In the genomic region with DNA sequence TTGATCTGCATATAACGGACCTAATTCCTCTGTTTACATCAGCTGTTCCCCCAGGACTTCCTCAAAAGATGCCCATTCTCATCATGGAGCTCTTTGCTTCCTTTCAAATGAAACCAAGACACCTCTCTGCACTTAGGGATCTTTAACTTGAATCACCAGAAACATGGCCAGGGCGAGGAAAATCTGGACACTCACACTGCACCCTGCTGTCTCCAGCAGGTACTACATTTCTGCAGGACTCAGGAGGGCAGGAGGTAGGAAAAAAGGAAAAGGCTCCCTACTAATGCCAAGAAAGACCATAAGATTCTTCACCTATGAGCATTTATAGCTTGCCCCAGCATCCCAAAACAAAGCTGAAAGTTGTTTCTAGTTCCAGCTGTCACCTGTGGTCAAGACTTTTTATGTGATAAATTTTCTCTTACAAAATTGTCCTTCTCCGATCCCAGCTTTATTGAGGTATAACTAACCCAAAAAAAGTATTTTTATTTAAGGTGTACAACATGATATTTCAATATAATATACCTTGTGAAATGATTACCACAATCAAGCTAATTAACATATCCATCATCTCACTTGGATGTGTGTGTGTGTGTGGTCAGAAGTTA, we compare ENCODE assay signal across 8 cellular contexts.
DNase-seq lines count a peak whose midpoint lies in the region; ATAC-seq and TF ChIP-seq lines count a peak whose summit lies in the region.

No MANE protein-coding gene starts in this region.

- H3K4me1 Mint-ChIP-seq in activated CD4-positive, alpha-beta T cell treated with anti-CD3 and anti-CD28 coated beads, Interleukin-2, amount 10 ng/mL, durations not matched to agents 7 days and 5 days: no peaks in the 10 kb centered on the region

- H3K27ac Mint-ChIP-seq in activated CD4-positive, alpha-beta T cell treated with anti-CD3 and anti-CD28 coated beads, Interleukin-2, amount 10 ng/mL, durations not matched to agents 7 days and 5 days: no peak overlapping the region

- no peak overlapping the region for H3K23ac ChIP-seq in trophoblast cell (ENCODE audit: low read length)

- no peak overlapping the region for H4K91ac ChIP-seq in trophoblast cell (ENCODE audit: low read depth, low read length)

- no peak overlapping the region for H3K14ac ChIP-seq in trophoblast cell (ENCODE audit: low read length)

- CTCF ChIA-PET in activated CD4-positive, alpha-beta T cell treated with anti-CD3 and anti-CD28 coated beads, Interleukin-2, amount 10 ng/mL, durations not matched to agents 7 days and 5 days (lab: Charles Lee): interaction anchor here (0.5 kb wide), 2 partner anchors 36 to 1039 kb away, joined by 3 read pairs; no protein-coding TSS in a partner anchor

- H3K27ac ChIP-seq in foreskin keratinocyte (no peak overlapping the region), trophoblast cell (ENCODE audit: low read depth, low read length) (no peak overlapping the region)

- H3K18ac ChIP-seq in trophoblast cell (ENCODE audit: low read length): no peak overlapping the region

- H3K27me3 ChIP-seq in foreskin keratinocyte (no peaks in the 10 kb centered on the region), trophoblast cell (ENCODE audit: insufficient read depth, low read length) (no peaks in the 10 kb centered on the region)

- H3K4me1 ChIP-seq in foreskin keratinocyte: no peaks in the 10 kb centered on the region
- H3K4me1 ChIP-seq in trophoblast cell (ENCODE audit: control insufficient read depth in 1 of 2, insufficient read depth in 2 of 2, low read length in 2 of 2): no peaks in the 10 kb centered on the region

- no CpG with 5 or more reads among the region's 3 CpGs for WGBS in trophoblast cell (ENCODE audit: extremely low coverage, insufficient coverage, insufficient read length)

- DNase-seq in NCI-H345 (lab: John Stamatoyannopoulos, UW) (peak; percentile 5), NCI-H345 treated with DMSO at 0.1 percent for 48 hours (lab: John Stamatoyannopoulos, UW; ENCODE audit: unreplicated experiment) (no peak), LHCN-M2 (ENCODE audit: low read depth) (peak; percentile 54), foreskin keratinocyte (peak in 1 of 2 donors; percentile 28), trophoblast cell (peak; percentile 40 to 77)
- DNase-seq in activated CD4-positive, alpha-beta T cell treated with anti-CD3 and anti-CD28 coated beads, Interleukin-2, amount 10 ng/mL, durations not matched to agents 7 days and 5 days: peak; percentile 24
- no peak for DNase-seq in NK-92 treated with Interleukin-12 subunit alpha and Interleukin-12 subunit beta, amount 100 ng/mL, for 24 hours (lab: John Stamatoyannopoulos, UW)

- H3K9me3 Mint-ChIP-seq in activated CD4-positive, alpha-beta T cell treated with anti-CD3 and anti-CD28 coated beads, Interleukin-2, amount 10 ng/mL, durations not matched to agents 7 days and 5 days: no peaks in the 10 kb centered on the region

- no peaks in the 10 kb centered on the region for H3K9me3 ChIP-seq in trophoblast cell (ENCODE audit: insufficient read depth, low read depth, low read length)

- no peak overlapping the region for H2AK5ac ChIP-seq in trophoblast cell (ENCODE audit: low read length)

- H3K4me3 Mint-ChIP-seq in activated CD4-positive, alpha-beta T cell treated with anti-CD3 and anti-CD28 coated beads, Interleukin-2, amount 10 ng/mL, durations not matched to agents 7 days and 5 days: no peak overlapping the region

- no peak overlapping the region for H3K4me3 ChIP-seq in trophoblast cell (ENCODE audit: low read depth, low read length)

- POLR2A ChIA-PET in activated CD4-positive, alpha-beta T cell treated with anti-CD3 and anti-CD28 coated beads, Interleukin-2, amount 10 ng/mL, durations not matched to agents 7 days and 5 days (lab: Charles Lee): no interaction called here

- TF ChIP-seq CTCF in foreskin keratinocyte (conservative IDR thresholded peaks at IDR 0.05): peak; percentile 72

- no peaks in the 10 kb centered on the region for H3K36me3 ChIP-seq in trophoblast cell (ENCODE audit: control insufficient read depth in 1 of 2, insufficient read depth in 2 of 2, low read length in 2 of 2)

- no peak overlapping the region for H4K8ac ChIP-seq in trophoblast cell (ENCODE audit: low read depth, low read length)

- no peaks in the 10 kb centered on the region for H3K79me2 ChIP-seq in trophoblast cell (ENCODE audit: control insufficient read depth, insufficient read depth, low read length, poor library complexity)

- H2AFZ ChIP-seq in trophoblast cell (ENCODE audit: insufficient read depth, low read length, poor library complexity): no peak overlapping the region

- H3K27me3 Mint-ChIP-seq in activated CD4-positive, alpha-beta T cell treated with anti-CD3 and anti-CD28 coated beads, Interleukin-2, amount 10 ng/mL, durations not matched to agents 7 days and 5 days: no peaks in the 10 kb centered on the region

- ATAC-seq in foreskin keratinocyte (peak; percentile 64), GM21576 (IDR thresholded peaks at IDR 0.05; ENCODE audit: unreplicated experiment) (no peak)

- no peak overlapping the region for H3K9ac ChIP-seq in trophoblast cell (ENCODE audit: low read length)

- H2BK12ac ChIP-seq in trophoblast cell (ENCODE audit: low read length): no peak overlapping the region

- H2BK5ac ChIP-seq in trophoblast cell (ENCODE audit: low read depth, low read length, poor library complexity): no peak overlapping the region

- no peak overlapping the region for H4K12ac ChIP-seq in trophoblast cell (ENCODE audit: low read depth, low read length)

- H3K36me3 Mint-ChIP-seq in activated CD4-positive, alpha-beta T cell treated with anti-CD3 and anti-CD28 coated beads, Interleukin-2, amount 10 ng/mL, durations not matched to agents 7 days and 5 days (ENCODE audit: low read depth): no peaks in the 10 kb centered on the region

- H2BK120ac ChIP-seq in trophoblast cell (ENCODE audit: insufficient read depth, low read length, poor library complexity): no peak overlapping the region

- H3K4ac ChIP-seq in trophoblast cell (ENCODE audit: low read depth, low read length): no peak overlapping the region

- H3K79me1 ChIP-seq in trophoblast cell (ENCODE audit: low read length): no peaks in the 10 kb centered on the region

- no peak overlapping the region for H3K4me2 ChIP-seq in trophoblast cell (ENCODE audit: low read length)

Comparison
In these comparisons a context has a peak if more than half of its experiments do, and no peak if none do; other contexts are left out.
1. DNase-seq: peak in NCI-H345 (single experiment), LHCN-M2 (single experiment), activated CD4-positive, alpha-beta T cell treated with anti-CD3 and anti-CD28 coated beads, Interleukin-2, amount 10 ng/mL, durations not matched to agents 7 days and 5 days (single experiment) and trophoblast cell (2 of 2); none in NCI-H345 treated with DMSO at 0.1 percent for 48 hours (single experiment) and NK-92 treated with Interleukin-12 subunit alpha and Interleukin-12 subunit beta, amount 100 ng/mL, for 24 hours (single experiment).